Comparison of ENCODE assay signal across 8 cellular contexts in genomic region chr9:110638381-110638954, GRCh38. TPM values are rescaled to one million over a fixed set of nuclear protein-coding genes. Genes with fewer than 3 reads are reported as not detected.
DNase-seq lines count a peak whose midpoint lies in the region; ATAC-seq, FAIRE-seq and TF ChIP-seq lines count a peak whose summit lies in the region.

No MANE protein-coding gene starts in this region.

- FAIRE-seq in HepG2 (lab: Jason Lieb, UNC), result no peak

- CTCF ChIA-PET in HepG2 (lab: Yijun Ruan, JAX; ENCODE audit: low intra/inter-chr PET ratio, low total read pairs), result no interaction called here

- H2AFZ ChIP-seq in HepG2 (ENCODE audit: low read length), result no peak overlapping the region

- no peak for TF ChIP-seq RAD21 in HepG2 (CRISPR knock-in tag; IDR thresholded peaks at IDR 0.05)

- H3K4me1 ChIP-seq in HepG2 (ENCODE audit: insufficient read depth, low read length), result no peaks in the 10 kb centered on the region

- no peaks in the 10 kb centered on the region for H3K27me3 ChIP-seq in HepG2 (ENCODE audit: control insufficient read depth in 1 of 2, insufficient read depth in 2 of 2, low read length in 2 of 2)

- under 1% methylated on average over 4 of the region's 4 CpGs for WGBS in HepG2 (ENCODE audit: low lambda C conversion rate)

- intact Hi-C loops in HepG2 (cut with micrococcal nuclease; ENCODE audit: unreplicated experiment), result loop anchor here (1.0 kb wide), 1 partner anchor 661 kb away; no protein-coding TSS in a partner anchor

- H3K4me3 ChIP-seq in HepG2 (replicated peaks in 1 of 3; ENCODE audit: insufficient read depth in 1 of 3, low read depth in 2 of 3, low read length in 3 of 3), result no peak overlapping the region

- TF ChIP-seq POLR2A in HepG2 (IDR thresholded peaks at IDR 0.05; ENCODE audit: insufficient read depth in 1 of 2, low read depth in 2 of 2, low read length in 2 of 2), result no peak

- no TSS peak for BruUV-seq in HepG2 (replicated peaks; lab: Mats Ljungman, UMichigan)

- POLR2A ChIA-PET in HepG2 (lab: Yijun Ruan, JAX), result no interaction called here

- DNase-seq in AG08395 (ENCODE audit: low spot score) (peak; percentile 12), HT-29 (ENCODE audit: low spot score) (peak; percentile 37), amniotic epithelial cell (ENCODE audit: low read depth) (peak; percentile 50), HepG2 (ENCODE audit: low spot score) (no peak)
- no peak for DNase-seq in stimulated activated naive CD8-positive, alpha-beta T cell treated with anti-CD3 and anti-CD28 coated beads, Interleukin-15, Interleukin-2, amounts not matched to agents 100 U/mL and 50 U/mL, for 24 hours
- DNase-seq in activated naive CD4-positive, alpha-beta T cell (lab: John Stamatoyannopoulos, UW), result no peak

- H3K4me2 ChIP-seq in HepG2 (ENCODE audit: low read depth, low read length), result no peak overlapping the region

- H3K9me3 ChIP-seq in HepG2 (ENCODE audit: low read length), result peaks cover 12% of the 10 kb centered on the region

- in situ Hi-C loops in HepG2 (cut with HindIII; ENCODE audit: extremely low pct_ligation_motif_present, low pct_unique_long_range_greater_than_20kb), result loop anchor here (25.0 kb wide), 1 partner anchor 649 kb away; no protein-coding TSS in a partner anchor

- TF ChIP-seq EP300 in HepG2 (IDR thresholded peaks at IDR 0.05; ENCODE audit: low read depth in 2 of 2, low read length in 2 of 2), result no peak
- no peak for TF ChIP-seq EP300 in HepG2 (CRISPR knock-in tag; IDR thresholded peaks at IDR 0.05; ENCODE audit: borderline replicate concordance)

- no peaks in the 10 kb centered on the region for H3K79me2 ChIP-seq in HepG2 (ENCODE audit: insufficient read depth, low read length)

- no peaks in the 10 kb centered on the region for H3K36me3 ChIP-seq in HepG2 (replicated peaks in 1 of 2; ENCODE audit: control insufficient read depth in 1 of 2, insufficient read depth in 2 of 2, low read length in 2 of 2)

- H4K20me1 ChIP-seq in HepG2 (ENCODE audit: insufficient read depth, low read length), result no peaks in the 10 kb centered on the region

- ATAC-seq in HepG2, result no peak
- no peak for ATAC-seq in stimulated activated naive CD8-positive, alpha-beta T cell treated with anti-CD3 and anti-CD28 coated beads, Interleukin-15, Interleukin-2, amounts not matched to agents 100 U/mL and 50 U/mL, for 24 hours
- no peak for ATAC-seq in HG02852 (IDR thresholded peaks at IDR 0.05; ENCODE audit: unreplicated experiment)
- no peak for ATAC-seq in HG03039 (IDR thresholded peaks at IDR 0.05; ENCODE audit: unreplicated experiment)

- no peak for TF ChIP-seq CTCF in HepG2 (CRISPR knock-in tag; IDR thresholded peaks at IDR 0.05)

- H3K27ac ChIP-seq in HepG2 (ENCODE audit: extremely low read length, insufficient read depth, low read length), result no peak overlapping the region

- H3K9ac ChIP-seq in HepG2 (ENCODE audit: insufficient read depth, low read depth, low read length), result no peak overlapping the region

TF ChIP-seq in HepG2, 621 proteins besides CTCF, POLR2A, EP300 and RAD21:
- TF ChIP-seq ATF1 (CRISPR knock-in tag; IDR thresholded peaks at IDR 0.05) (no peak), SOX13 (IDR thresholded peaks at IDR 0.05) (no peak), SOX13 (CRISPR knock-in tag; conservative IDR thresholded peaks at IDR 0.05 in 1 of 2, IDR thresholded peaks at IDR 0.05 in 1 of 2) (no peak), SPEN (CRISPR knock-in tag; IDR thresholded peaks at IDR 0.05; ENCODE audit: low read depth) (no peak), STAG1 (CRISPR knock-in tag; IDR thresholded peaks at IDR 0.05) (peak; percentile 35; the same call in 1 of the 2 replicates)

RNA-seq across cellular contexts. Expression of gene MUSK, which starts 30.1 kb away (rescaled TPM):
- not detected in 2 replicates for total RNA-seq in HT-29 (2014; rRNA removed; shearing (Covaris generic))
- total RNA-seq in HepG2 (2016; rRNA removed; fragmentation: Illumina TruSeq; extraction: Trizol), result not detected in 2 replicates
- total RNA-seq in HepG2 (2016; cell fraction: cytosol; rRNA removed; fragmentation: Illumina TruSeq; extraction: Trizol; ENCODE audit: low read depth), result not detected in 2 replicates
- total RNA-seq in HepG2 (2016; cell fraction: insoluble cytoplasmic fraction; rRNA removed; fragmentation: Illumina TruSeq; extraction: Trizol), result not detected in 2 replicates
- not detected in 2 replicates for total RNA-seq in HepG2 (2016; cell fraction: membrane; rRNA removed; fragmentation: Illumina TruSeq; extraction: Trizol)
- not detected in 2 replicates for total RNA-seq in HepG2 (2016; cell fraction: nucleus; rRNA removed; fragmentation: Illumina TruSeq; extraction: Trizol)
- polyA plus RNA-seq in HepG2 (2011; rRNA removed), result not detected in 2 replicates
- polyA plus RNA-seq in HepG2 (2011; cell fraction: cytosol; rRNA removed), result not detected in 2 replicates
- not detected in 2 replicates for polyA plus RNA-seq in HepG2 (2011; cell fraction: nucleus; rRNA removed)
- polyA plus RNA-seq in HepG2 (2012), result not detected in 2 replicates
- polyA plus RNA-seq in HepG2 (2016; cell fraction: cytosol; fragmentation: Illumina TruSeq; extraction: Trizol; ENCODE audit: low read depth), result not detected in 2 replicates
- polyA plus RNA-seq in HepG2 (2016; cell fraction: insoluble cytoplasmic fraction; fragmentation: Illumina TruSeq; extraction: Trizol; ENCODE audit: low read depth), result not detected in 2 replicates
- not detected in 2 replicates for polyA plus RNA-seq in HepG2 (2016; cell fraction: membrane; fragmentation: Illumina TruSeq; extraction: Trizol; ENCODE audit: low read depth)
- polyA plus RNA-seq in HepG2 (2016; cell fraction: nucleus; fragmentation: Illumina TruSeq; extraction: Trizol; ENCODE audit: insufficient read depth, low read depth), result not detected in 2 replicates
- not detected in 2 replicates for polyA minus RNA-seq in HepG2 (2011; rRNA and poly(A)+ RNA removed; ENCODE audit: low replicate concordance)
- not detected in 2 replicates for polyA minus RNA-seq in HepG2 (2011; cell fraction: cytosol; rRNA and poly(A)+ RNA removed)
- not detected in 2 replicates for polyA minus RNA-seq in HepG2 (2011; cell fraction: nucleus; rRNA and poly(A)+ RNA removed)

RNA-seq across cellular contexts. Expression of gene SVEP1, which starts 58.9 kb away (rescaled TPM):
- total RNA-seq in HT-29 (2014; rRNA removed; shearing (Covaris generic)), result not detected in 2 replicates
- not detected in 2 replicates for total RNA-seq in HepG2 (2016; rRNA removed; fragmentation: Illumina TruSeq; extraction: Trizol)
- total RNA-seq in HepG2 (2016; cell fraction: cytosol; rRNA removed; fragmentation: Illumina TruSeq; extraction: Trizol; ENCODE audit: low read depth), result not detected in 2 replicates
- total RNA-seq in HepG2 (2016; cell fraction: insoluble cytoplasmic fraction; rRNA removed; fragmentation: Illumina TruSeq; extraction: Trizol), result not detected in 2 replicates
- not detected in 2 replicates for total RNA-seq in HepG2 (2016; cell fraction: membrane; rRNA removed; fragmentation: Illumina TruSeq; extraction: Trizol)
- not detected in 2 replicates for total RNA-seq in HepG2 (2016; cell fraction: nucleus; rRNA removed; fragmentation: Illumina TruSeq; extraction: Trizol)
- not detected in 2 replicates for polyA plus RNA-seq in HepG2 (2011; rRNA removed)
- polyA plus RNA-seq in HepG2 (2011; cell fraction: cytosol; rRNA removed), result 0.01 and 0.03 TPM in 2 replicates
- polyA plus RNA-seq in HepG2 (2011; cell fraction: nucleus; rRNA removed), result 0.03 TPM in 1 of 2 replicates, not detected in the other
- polyA plus RNA-seq in HepG2 (2012), result not detected in 2 replicates
- polyA plus RNA-seq in HepG2 (2016; cell fraction: cytosol; fragmentation: Illumina TruSeq; extraction: Trizol; ENCODE audit: low read depth), result not detected in 2 replicates
- polyA plus RNA-seq in HepG2 (2016; cell fraction: insoluble cytoplasmic fraction; fragmentation: Illumina TruSeq; extraction: Trizol; ENCODE audit: low read depth), result not detected in 2 replicates
- not detected in 2 replicates for polyA plus RNA-seq in HepG2 (2016; cell fraction: membrane; fragmentation: Illumina TruSeq; extraction: Trizol; ENCODE audit: low read depth)
- not detected in 2 replicates for polyA plus RNA-seq in HepG2 (2016; cell fraction: nucleus; fragmentation: Illumina TruSeq; extraction: Trizol; ENCODE audit: insufficient read depth, low read depth)
- 0.14 TPM in 1 of 2 replicates, not detected in the other for polyA minus RNA-seq in HepG2 (2011; rRNA and poly(A)+ RNA removed; ENCODE audit: low replicate concordance)
- not detected in 2 replicates for polyA minus RNA-seq in HepG2 (2011; cell fraction: cytosol; rRNA and poly(A)+ RNA removed)
- polyA minus RNA-seq in HepG2 (2011; cell fraction: nucleus; rRNA and poly(A)+ RNA removed), result under 0.01 TPM in 2 replicates

Comparison
In these comparisons a context has a peak if more than half of its experiments do, and no peak if none do; other contexts are left out.
1. DNase-seq: peak in AG08395 (single experiment), HT-29 (single experiment) and amniotic epithelial cell (single experiment); none in HepG2 (single experiment), stimulated activated naive CD8-positive, alpha-beta T cell treated with anti-CD3 and anti-CD28 coated beads, Interleukin-15, Interleukin-2, amounts not matched to agents 100 U/mL and 50 U/mL, for 24 hours (single experiment) and activated naive CD4-positive, alpha-beta T cell (0 of 4).